29 cellular contexts compared by ENCODE assay signal in genomic region chr1:181433931-181434330, GRCh38. TPM values are rescaled to one million over a fixed set of nuclear protein-coding genes. Genes with fewer than 3 reads are reported as not detected.
"Had no signal": no experiment of that assay in that cellular context is flagged by ENCODE, and none has a peak within 500 bp of the region (broad histone marks: within the 10 kb centered on the region; RNA-seq: fewer than 3 reads in every experiment).

No MANE protein-coding gene starts in this region.

- H3K4me1 ChIP-seq: parathyroid adenoma, spleen, suprapubic skin, tibial artery, uterus had no signal

- H3K4me3 Mint-ChIP-seq: mesothelial cell of epicardium; naive B cell; natural killer cell; nephron progenitor cell; neural progenitor cell; stimulated activated effector memory CD8-positive, alpha-beta T cell treated with anti-CD3 and anti-CD28 coated beads, Interleukin-12 subunit alpha, Interleukin-12 subunit beta, amount 100 ng/mL, for 72 hours; stimulated activated naive CD8-positive, alpha-beta T cell treated with anti-CD3 and anti-CD28 coated beads, Interleukin-15, Interleukin-2, amounts not matched to agents 100 ng/mL and 50 ng/mL, for 24 hours had no signal

- H3K27ac ChIP-seq: hepatocyte, neural progenitor cell, neutrophil, parathyroid adenoma, skin epidermis, spleen, suprapubic skin, thoracic aorta, tibial artery, uterus had no signal

- H3K36me3 ChIP-seq: neural progenitor cell, neutrophil, spleen, suprapubic skin, thoracic aorta, tibial artery, uterus had no signal

- DNase-seq: islet precursor cell; naive B cell; natural killer cell; nephron progenitor cell; occipital lobe; right cardiac atrium; spleen; stimulated activated CD4-positive, alpha-beta T cell treated with anti-CD3 and anti-CD28 coated beads, Interleukin-4, amount 100 ng/mL, for 24 hours; stimulated activated naive CD4-positive, alpha-beta T cell; tibial artery; trophoblast cell; uterus had no signal

- H3K36me3 Mint-ChIP-seq: mesothelial cell of epicardium; naive B cell; natural killer cell; neural progenitor cell; stimulated activated effector memory CD8-positive, alpha-beta T cell treated with anti-CD3 and anti-CD28 coated beads, Interleukin-12 subunit alpha, Interleukin-12 subunit beta, amount 100 ng/mL, for 72 hours had no signal

- H3K27me3 ChIP-seq: hepatocyte, uterus had no signal

- ATAC-seq: left lobe of liver; natural killer cell; sciatic nerve; stimulated activated effector memory CD8-positive, alpha-beta T cell treated with anti-CD3 and anti-CD28 coated beads, Interleukin-12 subunit alpha, Interleukin-12 subunit beta, amount 100 ng/mL, for 72 hours had no signal

- H3K27ac Mint-ChIP-seq: mesothelial cell of epicardium; natural killer cell; nephron progenitor cell; neural progenitor cell; progenitor cell of endocrine pancreas; stimulated activated effector memory CD8-positive, alpha-beta T cell treated with anti-CD3 and anti-CD28 coated beads, Interleukin-12 subunit alpha, Interleukin-12 subunit beta, amount 100 ng/mL, for 72 hours; stimulated activated naive CD8-positive, alpha-beta T cell treated with anti-CD3 and anti-CD28 coated beads, Interleukin-15, Interleukin-2, amounts not matched to agents 100 ng/mL and 50 ng/mL, for 24 hours had no signal

- H3K4me3 ChIP-seq: hepatocyte, lung, neural progenitor cell, skin epidermis, spleen, suprapubic skin, thoracic aorta, tibial artery, uterus had no signal

- H3K9me3 ChIP-seq: neutrophil, spleen, suprapubic skin, thoracic aorta, tibial artery, uterus had no signal

- H3K4me1 Mint-ChIP-seq: naive B cell; natural killer cell; nephron progenitor cell; neural progenitor cell; stimulated activated effector memory CD8-positive, alpha-beta T cell treated with anti-CD3 and anti-CD28 coated beads, Interleukin-12 subunit alpha, Interleukin-12 subunit beta, amount 100 ng/mL, for 72 hours had no signal

RNA-seq across cellular contexts. Expression of gene CACNA1E, which starts 49.4 kb away (rescaled TPM):
- total RNA-seq: osteocyte, pulmonary artery endothelial cell, suprapubic skin, thoracic aorta, ureter had no signal
